ENCODE assay signal across 26 cellular contexts in the genomic region with DNA sequence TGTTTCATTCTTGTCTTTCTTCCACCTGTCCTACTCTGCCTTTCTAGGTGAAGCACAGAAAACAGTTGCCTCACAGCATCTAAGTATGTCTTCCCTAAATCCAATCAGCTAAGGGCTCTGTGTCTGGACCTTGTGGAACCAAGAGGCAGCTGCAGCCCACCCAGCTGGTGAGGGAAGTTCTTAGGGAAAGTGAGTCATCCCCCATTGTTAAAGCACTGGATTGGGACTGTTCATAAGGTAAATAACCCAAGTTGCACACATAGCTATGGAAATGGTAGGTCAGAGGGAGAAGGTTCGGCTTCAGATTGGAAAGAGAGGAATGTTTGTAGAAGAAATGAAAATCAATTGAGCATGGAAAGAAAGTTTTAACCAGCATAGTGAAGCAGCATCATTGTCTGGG. TPM values are rescaled to one million over a fixed set of nuclear protein-coding genes. Genes with fewer than 3 reads are reported as not detected.
"Had no signal": no experiment of that assay in that cellular context is flagged by ENCODE, and none has a peak within 500 bp of the region (broad histone marks: within the 10 kb centered on the region; RNA-seq: fewer than 3 reads in every experiment).

No MANE protein-coding gene starts in this region.

- H3K27me3 ChIP-seq: ascending aorta, cardiac muscle cell, Peyer's patch had no signal

- H3K4me3 ChIP-seq: ascending aorta, cardiac muscle cell, Peyer's patch had no signal

- DNase-seq: activated B cell treated with CpG ODN at 0.5 μM for 24 hours; activated CD4-positive, alpha-beta memory T cell treated with anti-CD3 and anti-CD28 coated beads for 36 hours; activated CD4-positive, alpha-beta T cell treated with anti-CD3 and anti-CD28 coated beads for 1 hour; activated CD4-positive, alpha-beta T cell treated with anti-CD3 and anti-CD28 coated beads, Interleukin-2, amount 10 ng/mL, durations not matched to agents 7 days and 5 days; activated CD8-positive, alpha-beta memory T cell treated with anti-CD3 and anti-CD28 coated beads for 24 hours; activated effector memory CD4-positive, alpha-beta T cell treated with anti-CD3 and anti-CD28 coated beads, Interleukin-2, amount 50 U/mL, for 16 hours; activated naive CD4-positive, alpha-beta T cell treated with Interleukin-2 at 50 U/mL for 16 hours; activated naive CD8-positive, alpha-beta T cell treated with anti-CD3 and anti-CD28 coated beads, Interleukin-2, amount 50 U/mL, for 24 hours; activated T-cell treated with anti-CD3 and anti-CD28 coated beads, Interleukin-2, amount 50 U/mL, for 4 hours; amniotic stem cell; MM.1S; NCI-H1105; NCI-H1436 treated with DMSO at 0.1 percent for 48 hours; NCI-H187 treated with DMSO at 0.1 percent for 48 hours; NCI-H2171 treated with DMSO at 0.1 percent for 48 hours; NCI-H226; NCI-H69; Peyer's patch; SHP77 had no signal

- H3K4me1 Mint-ChIP-seq: activated B cell treated with CpG ODN at 0.5 μM for 24 hours; activated CD4-positive, alpha-beta T cell treated with anti-CD3 and anti-CD28 coated beads, Interleukin-2, amount 10 ng/mL, durations not matched to agents 7 days and 5 days; activated naive CD8-positive, alpha-beta T cell treated with anti-CD3 and anti-CD28 coated beads, Interleukin-2, amount 50 U/mL, for 24 hours had no signal

- H3K4me2 ChIP-seq: KMS-11 had no signal

- H3K4me3 Mint-ChIP-seq: activated B cell treated with CpG ODN at 0.5 μM for 24 hours; activated CD4-positive, alpha-beta memory T cell treated with anti-CD3 and anti-CD28 coated beads for 36 hours; activated CD4-positive, alpha-beta T cell treated with anti-CD3 and anti-CD28 coated beads, Interleukin-2, amount 10 ng/mL, durations not matched to agents 7 days and 5 days; activated naive CD8-positive, alpha-beta T cell treated with anti-CD3 and anti-CD28 coated beads, Interleukin-2, amount 50 U/mL, for 24 hours; activated T-cell treated with anti-CD3 and anti-CD28 coated beads, Interleukin-2, amount 50 U/mL, for 4 hours; brain; T-helper 1 cell treated with Interleukin-12 subunit alpha and Interleukin-12 subunit beta and Interleukin-4 antibody, amounts not matched to agents 30 μg/mL and 1 μg/mL, for 36 hours had no signal

- H3K9me3 ChIP-seq: ascending aorta, Peyer's patch had no signal

- H3K27ac Mint-ChIP-seq: activated B cell treated with CpG ODN at 0.5 μM for 24 hours; activated CD4-positive, alpha-beta memory T cell treated with anti-CD3 and anti-CD28 coated beads for 36 hours; activated CD4-positive, alpha-beta T cell treated with anti-CD3 and anti-CD28 coated beads, Interleukin-2, amount 10 ng/mL, durations not matched to agents 7 days and 5 days; activated naive CD4-positive, alpha-beta T cell treated with anti-CD3 and anti-CD28 coated beads, Interleukin-2, amount 50 U/mL, for 72 hours; activated naive CD8-positive, alpha-beta T cell treated with anti-CD3 and anti-CD28 coated beads, Interleukin-2, amount 50 U/mL, for 24 hours; brain; T-helper 1 cell treated with Interleukin-12 subunit alpha and Interleukin-12 subunit beta and Interleukin-4 antibody, amounts not matched to agents 30 μg/mL and 1 μg/mL, for 36 hours had no signal

- H3K36me3 ChIP-seq: ascending aorta, cardiac muscle cell, Peyer's patch had no signal

- H3K9me3 Mint-ChIP-seq: activated CD4-positive, alpha-beta T cell treated with anti-CD3 and anti-CD28 coated beads, Interleukin-2, amount 10 ng/mL, durations not matched to agents 7 days and 5 days; T-helper 1 cell treated with Interleukin-12 subunit alpha and Interleukin-12 subunit beta and Interleukin-4 antibody, amounts not matched to agents 30 μg/mL and 1 μg/mL, for 36 hours had no signal

- H3K27ac ChIP-seq: ascending aorta, cardiac muscle cell, KMS-11, Peyer's patch, RWPE1 had no signal

- H3K36me3 Mint-ChIP-seq: activated CD4-positive, alpha-beta memory T cell treated with anti-CD3 and anti-CD28 coated beads for 36 hours; activated naive CD4-positive, alpha-beta T cell treated with anti-CD3 and anti-CD28 coated beads, Interleukin-2, amount 50 U/mL, for 72 hours had no signal

- H3K9ac ChIP-seq: KMS-11 had no signal

- H3K4me1 ChIP-seq: ascending aorta, Peyer's patch had no signal

- ATAC-seq: activated naive CD4-positive, alpha-beta T cell treated with anti-CD3 and anti-CD28 coated beads, Interleukin-2, amount 50 U/mL, for 72 hours; activated naive CD8-positive, alpha-beta T cell treated with anti-CD3 and anti-CD28 coated beads, Interleukin-2, amount 50 U/mL, for 24 hours; activated T-cell treated with anti-CD3 and anti-CD28 coated beads, Interleukin-2, amount 50 U/mL, for 4 hours had no signal

RNA-seq across cellular contexts. Expression of a gene that starts 18.0 kb away (rescaled TPM):
- total RNA-seq: activated B cell treated with CpG ODN at 0.5 μM for 24 hours; activated CD4-positive, alpha-beta T cell treated with anti-CD3 and anti-CD28 coated beads, Interleukin-2, amount 10 ng/mL, durations not matched to agents 7 days and 5 days; activated naive CD4-positive, alpha-beta T cell treated with anti-CD3 and anti-CD28 coated beads, Interleukin-2, amount 50 U/mL, for 72 hours had no signal
